1 cellular context compared by ENCODE assay signal in genomic region chr15:68228143-68228970, GRCh38.
TF ChIP-seq lines count a peak whose summit lies in the region.

No MANE protein-coding gene starts in this region.

TF ChIP-seq in HepG2, 621 proteins besides CTCF, POLR2A, EP300 and RAD21 (continued from another document and continues in another):
- TF ChIP-seq ZNF503 (CRISPR knock-in tag; IDR thresholded peaks at IDR 0.05): no peak
- no peak for TF ChIP-seq ZSCAN31 (CRISPR knock-in tag; IDR thresholded peaks at IDR 0.05; ENCODE audit: low read depth)
- TF ChIP-seq CBX5 (CRISPR knock-in tag; IDR thresholded peaks at IDR 0.05; ENCODE audit: borderline replicate concordance): no peak
- TF ChIP-seq ZNF660 (CRISPR knock-in tag; IDR thresholded peaks at IDR 0.05; ENCODE audit: borderline replicate concordance, low read depth): no peak
- TF ChIP-seq YEATS4 (CRISPR knock-in tag; IDR thresholded peaks at IDR 0.05; ENCODE audit: borderline replicate concordance): no peak
- TF ChIP-seq ZNF431 (CRISPR knock-in tag; IDR thresholded peaks at IDR 0.05; ENCODE audit: borderline replicate concordance, low read depth): no peak
- TF ChIP-seq PRMT3 (CRISPR knock-in tag; IDR thresholded peaks at IDR 0.05; ENCODE audit: borderline replicate concordance, low read depth): no peak
- TF ChIP-seq MXD4 (CRISPR knock-in tag; IDR thresholded peaks at IDR 0.05): no peak
- no peak for TF ChIP-seq ZNF577 (CRISPR knock-in tag; IDR thresholded peaks at IDR 0.05; ENCODE audit: borderline replicate concordance, low read depth)
- TF ChIP-seq ZFP37 (CRISPR knock-in tag; IDR thresholded peaks at IDR 0.05; ENCODE audit: borderline replicate concordance): no peak
- no peak for TF ChIP-seq LBX2 (CRISPR knock-in tag; IDR thresholded peaks at IDR 0.05; ENCODE audit: borderline replicate concordance)
- TF ChIP-seq SMARCE1 (IDR thresholded peaks at IDR 0.05; ENCODE audit: borderline replicate concordance): no peak
- no peak for TF ChIP-seq ZNF569 (CRISPR knock-in tag; IDR thresholded peaks at IDR 0.05; ENCODE audit: borderline replicate concordance)
- TF ChIP-seq PBX3 (CRISPR knock-in tag; IDR thresholded peaks at IDR 0.05; ENCODE audit: borderline replicate concordance): no peak
- TF ChIP-seq SRF (IDR thresholded peaks at IDR 0.05; ENCODE audit: low read depth, low read length): no peak
- no peak for TF ChIP-seq KDM2A (CRISPR knock-in tag; IDR thresholded peaks at IDR 0.05; ENCODE audit: borderline replicate concordance, low read depth)
- TF ChIP-seq SSRP1 (CRISPR knock-in tag; IDR thresholded peaks at IDR 0.05): no peak
- TF ChIP-seq SMC3 (IDR thresholded peaks at IDR 0.05; ENCODE audit: low read length): no peak
- no peak for TF ChIP-seq ZEB1 (IDR thresholded peaks at IDR 0.05; ENCODE audit: insufficient replicate concordance, low read depth)
- TF ChIP-seq ATF4 (CRISPR knock-in tag; IDR thresholded peaks at IDR 0.05): no peak
- TF ChIP-seq NFATC3 (CRISPR knock-in tag; IDR thresholded peaks at IDR 0.05): no peak
- no peak for TF ChIP-seq ZNF563 (CRISPR knock-in tag; IDR thresholded peaks at IDR 0.05)
- no peak for TF ChIP-seq TERF1 (CRISPR knock-in tag; IDR thresholded peaks at IDR 0.05)
- no peak for TF ChIP-seq ZFY (CRISPR knock-in tag; IDR thresholded peaks at IDR 0.05)
- no peak for TF ChIP-seq BORCS8-MEF2B (CRISPR knock-in tag; IDR thresholded peaks at IDR 0.05)
- TF ChIP-seq ERF (CRISPR knock-in tag; IDR thresholded peaks at IDR 0.05): peak; percentile 14; the same call in 1 of the 2 replicates
- no peak for TF ChIP-seq ZNF337 (CRISPR knock-in tag; IDR thresholded peaks at IDR 0.05; ENCODE audit: borderline replicate concordance, low read depth)
- TF ChIP-seq ATF5 (CRISPR knock-in tag; IDR thresholded peaks at IDR 0.05; ENCODE audit: low read depth): no peak
- no peak for TF ChIP-seq ZNF333 (CRISPR knock-in tag; IDR thresholded peaks at IDR 0.05; ENCODE audit: borderline replicate concordance)
- TF ChIP-seq ZBTB20 (CRISPR knock-in tag; IDR thresholded peaks at IDR 0.05; ENCODE audit: borderline replicate concordance, low read depth): no peak
- TF ChIP-seq ZNF280B (CRISPR knock-in tag; IDR thresholded peaks at IDR 0.05; ENCODE audit: borderline replicate concordance): peak; percentile 49
- TF ChIP-seq NR0B2 (CRISPR knock-in tag; IDR thresholded peaks at IDR 0.05): no peak
- no peak for TF ChIP-seq THYN1 (CRISPR knock-in tag; IDR thresholded peaks at IDR 0.05; ENCODE audit: borderline replicate concordance, low read depth)
- no peak for TF ChIP-seq HNF1A (IDR thresholded peaks at IDR 0.05; ENCODE audit: low read depth)
- TF ChIP-seq HNF1A (CRISPR knock-in tag; IDR thresholded peaks at IDR 0.05; ENCODE audit: borderline replicate concordance): no peak
- no peak for TF ChIP-seq ZNF143 (CRISPR knock-in tag; IDR thresholded peaks at IDR 0.05)
- no peak for TF ChIP-seq CENPT (CRISPR knock-in tag; IDR thresholded peaks at IDR 0.05; ENCODE audit: low read depth)
- TF ChIP-seq ZNF513 (CRISPR knock-in tag; conservative IDR thresholded peaks at IDR 0.05): no peak
- TF ChIP-seq ZNF776 (CRISPR knock-in tag; IDR thresholded peaks at IDR 0.05): no peak
- TF ChIP-seq NCOA2 (CRISPR knock-in tag; IDR thresholded peaks at IDR 0.05): no peak
- TF ChIP-seq TEF (CRISPR knock-in tag; IDR thresholded peaks at IDR 0.05): no peak
- TF ChIP-seq ZSCAN29 (CRISPR knock-in tag; conservative IDR thresholded peaks at IDR 0.05): no peak
- TF ChIP-seq SNRNP70 (IDR thresholded peaks at IDR 0.05; ENCODE audit: low read depth, low read length): no peak
- no peak for TF ChIP-seq AHR (CRISPR knock-in tag; IDR thresholded peaks at IDR 0.05)
- 0 out of 2 replicates have a peak, but pooled peaks have one; percentile 27 for TF ChIP-seq ZNF784 (CRISPR knock-in tag; IDR thresholded peaks at IDR 0.05; ENCODE audit: borderline replicate concordance)
- no peak for TF ChIP-seq HHEX (CRISPR knock-in tag; IDR thresholded peaks at IDR 0.05)
- TF ChIP-seq ZNF329 (CRISPR knock-in tag; IDR thresholded peaks at IDR 0.05; ENCODE audit: low read depth): 0 out of 2 replicates have a peak, but pooled peaks have one; percentile 17
- peak; percentile 46 for TF ChIP-seq CEBPG (CRISPR knock-in tag; IDR thresholded peaks at IDR 0.05)
- TF ChIP-seq SAP130 (CRISPR knock-in tag; IDR thresholded peaks at IDR 0.05; ENCODE audit: low read depth): 0 out of 2 replicates have a peak, but pooled peaks have one; percentile 11
- TF ChIP-seq ZNF530 (CRISPR knock-in tag; IDR thresholded peaks at IDR 0.05; ENCODE audit: low read depth): no peak
- no peak for TF ChIP-seq ZNF547 (CRISPR knock-in tag; IDR thresholded peaks at IDR 0.05)
- TF ChIP-seq ZSCAN9 (CRISPR knock-in tag; IDR thresholded peaks at IDR 0.05; ENCODE audit: borderline replicate concordance): no peak
- no peak for TF ChIP-seq ISL2 (CRISPR knock-in tag; IDR thresholded peaks at IDR 0.05)
- 0 out of 2 replicates have a peak, but pooled peaks have one; percentile 25 for TF ChIP-seq CEBPB (IDR thresholded peaks at IDR 0.05; ENCODE audit: borderline replicate concordance, low read depth, low read length)
- TF ChIP-seq ZSCAN20 (CRISPR knock-in tag; IDR thresholded peaks at IDR 0.05; ENCODE audit: borderline replicate concordance): no peak
